In the genomic region with DNA sequence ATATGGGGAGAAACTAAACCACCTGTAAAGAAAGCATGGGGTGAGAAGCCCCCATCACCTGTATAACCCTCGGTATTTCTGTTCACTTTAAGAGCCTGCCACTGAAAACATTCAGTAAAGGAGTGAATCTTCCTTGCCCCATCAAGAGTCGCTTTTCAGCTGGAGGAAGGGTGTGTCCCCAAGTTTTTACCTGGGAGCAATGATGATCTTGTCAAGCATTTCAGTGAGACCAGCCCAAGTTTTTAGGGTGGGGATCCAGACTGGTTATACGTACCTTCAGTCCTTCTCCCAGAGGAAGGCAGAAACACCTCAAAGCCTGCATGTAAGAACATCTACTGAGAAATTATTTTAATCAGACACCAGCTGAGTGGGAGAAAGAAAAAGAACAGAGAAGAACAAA, we compare ENCODE assay signal across 18 cellular contexts. TPM values are rescaled to one million over a fixed set of nuclear protein-coding genes. Genes with fewer than 3 reads are reported as not detected.
A peak's percentile ranks its signal among the peaks of the same experiment; 100 is the strongest.
DNase-seq lines count a peak whose midpoint lies in the region; ATAC-seq and TF ChIP-seq lines count a peak whose summit lies in the region.
"Had no signal": no experiment of that assay in that cellular context is flagged by ENCODE, and none has a peak within 500 bp of the region (broad histone marks: within the 10 kb centered on the region; RNA-seq: fewer than 3 reads in every experiment).

A gene (plus strand): TSS at position 301 of the 400 bp plus-strand sequence. CDS start 141 bp downstream, outside the sequence.

- peaks cover 40% of the 10 kb centered on the region for H3K4me1 ChIP-seq in Karpas-422 (ENCODE audit: low read length)

- no peaks in the 10 kb centered on the region for H3K27me3 ChIP-seq in Karpas-422 (ENCODE audit: low read length)

- no peak for ATAC-seq in HG02759 (IDR thresholded peaks at IDR 0.05; ENCODE audit: unreplicated experiment)
- no peak for ATAC-seq in stimulated activated effector memory CD8-positive, alpha-beta T cell treated with anti-CD3 and anti-CD28 coated beads, Interleukin-12 subunit alpha, Interleukin-12 subunit beta, amount 100 ng/mL, for 72 hours
- ATAC-seq: GM12878 had no signal

- H4K20me1 ChIP-seq in Karpas-422 (ENCODE audit: insufficient read depth, low read depth, low read length), result no peaks in the 10 kb centered on the region

- H3K9me3 Mint-ChIP-seq in nephron progenitor cell, result no peaks in the 10 kb centered on the region
- no peaks in the 10 kb centered on the region for H3K9me3 Mint-ChIP-seq in type B pancreatic cell
- H3K9me3 Mint-ChIP-seq in stimulated activated effector memory CD8-positive, alpha-beta T cell treated with anti-CD3 and anti-CD28 coated beads, Interleukin-12 subunit alpha, Interleukin-12 subunit beta, amount 100 ng/mL, for 72 hours, result peaks cover 5% of the 10 kb centered on the region
- H3K9me3 Mint-ChIP-seq: CD4-positive, alpha-beta T cell had no signal

- DNase-seq in Karpas-422, result no peak
- peak; percentile 45 for DNase-seq in epithelial cell of esophagus (ENCODE audit: low read depth)
- no peak for DNase-seq in nephron progenitor cell
- DNase-seq in type B pancreatic cell (ENCODE audit: extremely low spot score, unreplicated experiment), result no peak
- no peak for DNase-seq in NOMO-1 (lab: John Stamatoyannopoulos, UW; ENCODE audit: unreplicated experiment in 2 of 2)
- DNase-seq in stimulated activated effector memory CD8-positive, alpha-beta T cell treated with anti-CD3 and anti-CD28 coated beads, Interleukin-12 subunit alpha, Interleukin-12 subunit beta, amount 100 ng/mL, for 72 hours (ENCODE audit: low spot score in 2 of 2), result no peak
- DNase-seq: C1 segment of cervical spinal cord; Calu3; CD4-positive, alpha-beta T cell; DMS 273 treated with DMSO at 0.1 percent for 48 hours; HCEC 1CT; HFFc6 had no signal

- no peak within 1 kb of the TSS for H3K27ac ChIP-seq in Karpas-422 (ENCODE audit: low read length)
- H3K27ac ChIP-seq: HL-60 had no signal

- H3K4me1 Mint-ChIP-seq in nephron progenitor cell (no peaks in the 10 kb centered on the region), type B pancreatic cell (ENCODE audit: unreplicated experiment) (no peaks in the 10 kb centered on the region)
- no peaks in the 10 kb centered on the region for H3K4me1 Mint-ChIP-seq in stimulated activated effector memory CD8-positive, alpha-beta T cell treated with anti-CD3 and anti-CD28 coated beads, Interleukin-12 subunit alpha, Interleukin-12 subunit beta, amount 100 ng/mL, for 72 hours
- H3K4me1 Mint-ChIP-seq: B cell had no signal

- H3K4me3 Mint-ChIP-seq in nephron progenitor cell (no peak within 1 kb of the TSS), type B pancreatic cell (peak within 1 kb of the TSS; percentile 70)
- no peak within 1 kb of the TSS for H3K4me3 Mint-ChIP-seq in stimulated activated effector memory CD8-positive, alpha-beta T cell treated with anti-CD3 and anti-CD28 coated beads, Interleukin-12 subunit alpha, Interleukin-12 subunit beta, amount 100 ng/mL, for 72 hours
- H3K4me3 Mint-ChIP-seq: B cell; CD4-positive, alpha-beta T cell; HFFc6 had no signal

- H3K9me3 ChIP-seq in Karpas-422 (ENCODE audit: low read length), result no peaks in the 10 kb centered on the region

- no peaks in the 10 kb centered on the region for H3K36me3 Mint-ChIP-seq in nephron progenitor cell (ENCODE audit: low read depth)
- no peaks in the 10 kb centered on the region for H3K36me3 Mint-ChIP-seq in type B pancreatic cell
- H3K36me3 Mint-ChIP-seq in stimulated activated effector memory CD8-positive, alpha-beta T cell treated with anti-CD3 and anti-CD28 coated beads, Interleukin-12 subunit alpha, Interleukin-12 subunit beta, amount 100 ng/mL, for 72 hours, result no peaks in the 10 kb centered on the region

- H3K27me3 Mint-ChIP-seq in nephron progenitor cell (ENCODE audit: low read depth, poor library complexity) (no peaks in the 10 kb centered on the region), type B pancreatic cell (no peaks in the 10 kb centered on the region)
- H3K27me3 Mint-ChIP-seq: B cell; CD4-positive, alpha-beta T cell had no signal

- H3K4me2 ChIP-seq in Karpas-422 (ENCODE audit: low read depth, low read length, poor library complexity, severe bottlenecking), result no peak within 1 kb of the TSS

- H3K9ac ChIP-seq in Karpas-422 (ENCODE audit: low read length), result no peak within 1 kb of the TSS

- peak within 1 kb of the TSS; percentile 67; the same call in 1 of the 2 replicates for H2AFZ ChIP-seq in Karpas-422 (ENCODE audit: low read length)

- H3K27ac Mint-ChIP-seq in nephron progenitor cell (peak within 1 kb of the TSS; percentile 43), type B pancreatic cell (peak within 1 kb of the TSS; percentile 58)
- H3K27ac Mint-ChIP-seq in stimulated activated effector memory CD8-positive, alpha-beta T cell treated with anti-CD3 and anti-CD28 coated beads, Interleukin-12 subunit alpha, Interleukin-12 subunit beta, amount 100 ng/mL, for 72 hours, result no peak within 1 kb of the TSS
- H3K27ac Mint-ChIP-seq: B cell; CD4-positive, alpha-beta T cell; HFFc6 had no signal

- H3K36me3 ChIP-seq in Karpas-422 (ENCODE audit: insufficient read depth, low read length), result no peaks in the 10 kb centered on the region

- H3K4me3 ChIP-seq in Karpas-422 (ENCODE audit: low read length) (no peak within 1 kb of the TSS), epithelial cell of esophagus (ENCODE audit: low read length) (peak within 1 kb of the TSS; percentile 52)
- H3K4me3 ChIP-seq: GM12878 had no signal

- no peaks in the 10 kb centered on the region for H3K9me2 ChIP-seq in Karpas-422 (replicated peaks; ENCODE audit: insufficient read depth, low read length)

- H3K79me2 ChIP-seq in Karpas-422 (ENCODE audit: low read length), result no peaks in the 10 kb centered on the region

- TF ChIP-seq CTCF in epithelial cell of esophagus (IDR thresholded peaks at IDR 0.05; ENCODE audit: insufficient read depth, low read depth, low read length, missing control alignments) (no peak), nephron progenitor cell (IDR thresholded peaks at IDR 0.05) (no peak), type B pancreatic cell (conservative IDR thresholded peaks at IDR 0.05) (no peak)

RNA-seq across cellular contexts. Expression of the gene that starts here (rescaled TPM):
- total RNA-seq in Karpas-422 (2014; rRNA removed; shearing (Covaris generic); ENCODE audit: low replicate concordance), result 16.2 and 20.7 TPM in 2 replicates
- total RNA-seq in type B pancreatic cell (ENCODE audit: low replicate concordance), result 4.8 and 40.8 TPM in 2 replicates
- total RNA-seq: B cell; Calu3; CD4-positive, alpha-beta T cell; G401; H4; HFFc6 had no signal
